In genomic region chr1:225849905-225850304, GRCh38 we compare ENCODE assay signal across 15 cellular contexts. TPM values are rescaled to one million over a fixed set of nuclear protein-coding genes. Genes with fewer than 3 reads are reported as not detected.
DNase-seq lines count a peak whose midpoint lies in the region; ATAC-seq, FAIRE-seq and TF ChIP-seq lines count a peak whose summit lies in the region.
"Had no signal": no experiment of that assay in that cellular context is flagged by ENCODE, and none has a peak within 500 bp of the region (broad histone marks: within the 10 kb centered on the region; RNA-seq: fewer than 3 reads in every experiment).

No MANE protein-coding gene starts in this region.

- H3K4me3 Mint-ChIP-seq in CD8-positive, alpha-beta memory T cell = peak overlapping the region in 6 of 7 donors; percentile 22 to 83 (median 66)
- H3K4me3 Mint-ChIP-seq in chondrocyte (ENCODE audit: unreplicated experiment) = no peak overlapping the region
- H3K4me3 Mint-ChIP-seq: activated CD4-positive, alpha-beta T cell treated with anti-CD3 and anti-CD28 coated beads, Interleukin-2, amount 10 ng/mL, durations not matched to agents 24 days and 14 days had no signal

- H3K23ac ChIP-seq in neuronal stem cell (ENCODE audit: low read depth, low read length, poor library complexity) = peak overlapping the region; percentile 1

- no TSS peak for BruUV-seq in GM12878 (replicated peaks; lab: Mats Ljungman, UMichigan)

- POLR2A ChIA-PET in CD8-positive, alpha-beta memory T cell (lab: Charles Lee) = interaction anchor here (0.6 to 2.2 kb wide), 4 partner anchors 9 to 74 kb away, joined by 3 to 7 read pairs (median 6); partner anchors contain the start of genes PYCR2 and TMEM63A
- POLR2A ChIA-PET in GM12878 (lab: Charles Lee) = interaction anchor here (0.5 to 2.0 kb wide), 2 partner anchors 9 to 33 kb away, joined by 3 to 8 read pairs; partner anchors contain the start of gene TMEM63A

- FAIRE-seq in GM12878 (lab: Jason Lieb, UNC) = no peak

- RAD21 ChIA-PET in GM12878 (lab: Charles Lee; ENCODE audit: unreplicated experiment) = interaction anchor here (1.6 to 2.9 kb wide), 2 partner anchors 32 to 72 kb away, joined by 3 to 13 read pairs; partner anchors contain the start of gene TMEM63A

- TF ChIP-seq CTCF in OCI-LY3 (IDR thresholded peaks at IDR 0.05; ENCODE audit: low read depth, low read length) = no peak
- no peak for TF ChIP-seq CTCF in GM12878 (IDR thresholded peaks at IDR 0.05 in 2 of 3, conservative IDR thresholded peaks at IDR 0.05 in 1 of 3; ENCODE audit: control insufficient read depth in 2 of 3, extremely low read depth in 1 of 3, insufficient read depth in 1 of 3, low read depth in 3 of 3, low read length in 3 of 3)
- no peak for TF ChIP-seq CTCF in chondrocyte (IDR thresholded peaks at IDR 0.05)

- intact Hi-C loops in GM12878 (cut with micrococcal nuclease; ENCODE audit: unreplicated experiment) = loop anchor here (5.0 to 10.0 kb wide), 3 partner anchors 62 to 375 kb away; no protein-coding TSS in a partner anchor

- H3K4me3 ChIP-seq in CD8-positive, alpha-beta memory T cell (ENCODE audit: low read length) = no peak overlapping the region
- H3K4me3 ChIP-seq in OCI-LY3 (ENCODE audit: low read length) = no peak overlapping the region
- no peak overlapping the region for H3K4me3 ChIP-seq in GM12878
- H3K4me3 ChIP-seq in neuronal stem cell (ENCODE audit: low read length in 2 of 2) = no peak overlapping the region
- H3K4me3 ChIP-seq: gastrocnemius medialis, HAP-1, suprapubic skin had no signal

- peaks cover 11 to 84% (median 19%) of the 10 kb centered on the region in 3 donors for H3K36me3 Mint-ChIP-seq in CD8-positive, alpha-beta memory T cell
- peaks cover 21% of the 10 kb centered on the region for H3K36me3 Mint-ChIP-seq in chondrocyte (ENCODE audit: low read depth)

- H3K9me3 Mint-ChIP-seq in CD8-positive, alpha-beta memory T cell = no peaks in the 10 kb centered on the region
- H3K9me3 Mint-ChIP-seq in chondrocyte (ENCODE audit: low read depth) = no peaks in the 10 kb centered on the region
- H3K9me3 Mint-ChIP-seq: activated CD4-positive, alpha-beta T cell treated with anti-CD3 and anti-CD28 coated beads, Interleukin-2, amount 10 ng/mL, durations not matched to agents 24 days and 14 days had no signal

- no peak overlapping the region for H3K18ac ChIP-seq in neuronal stem cell (ENCODE audit: low read length)

- no peaks in the 10 kb centered on the region for H4K20me1 ChIP-seq in OCI-LY3 (ENCODE audit: insufficient read depth, low read length)
- no peaks in the 10 kb centered on the region for H4K20me1 ChIP-seq in GM12878 (ENCODE audit: control insufficient read depth, insufficient read depth)

- H3K27ac ChIP-seq in CD8-positive, alpha-beta memory T cell (ENCODE audit: low read depth, low read length) = no peak overlapping the region
- H3K27ac ChIP-seq in OCI-LY3 (ENCODE audit: low read length) = peak overlapping the region; percentile 94
- peak overlapping the region; percentile 77 for H3K27ac ChIP-seq in GM12878 (ENCODE audit: control insufficient read depth, insufficient read depth)
- no peak overlapping the region for H3K27ac ChIP-seq in neuronal stem cell (replicated peaks; ENCODE audit: low read length)
- H3K27ac ChIP-seq: gastrocnemius medialis, suprapubic skin had no signal

- SMC1A ChIA-PET in GM12878 (lab: Charles Lee; ENCODE audit: uncharacterized antibody, unreplicated experiment) = interaction anchor here (1.9 to 3.2 kb wide), 2 partner anchors 32 to 72 kb away, joined by 8 to 9 read pairs; partner anchors contain the start of genes SRP9 and TMEM63A

- H2AK5ac ChIP-seq in neuronal stem cell (ENCODE audit: low read depth, low read length) = no peak overlapping the region

- H3K14ac ChIP-seq in neuronal stem cell (ENCODE audit: low read length) = no peak overlapping the region

- H3K4me2 ChIP-seq in OCI-LY3 (ENCODE audit: low read length) (no peak overlapping the region), GM12878 (ENCODE audit: control insufficient read depth, insufficient read depth) (no peak overlapping the region), neuronal stem cell (ENCODE audit: insufficient read depth, low read length, poor library complexity, severe bottlenecking) (no peak overlapping the region)

- no peaks in the 10 kb centered on the region for H3K79me1 ChIP-seq in neuronal stem cell (ENCODE audit: low read depth, low read length)

- peak; percentile 37 to 75 (median 49) for DNase-seq in CD8-positive, alpha-beta memory T cell
- DNase-seq in GM12878 (ENCODE audit: low read depth, low spot score) = no peak
- DNase-seq in neuronal stem cell (ENCODE audit: low spot score) = no peak
- no peak for DNase-seq in chondrocyte (ENCODE audit: low spot score)
- no peak for DNase-seq in NCI-H2227 treated with DMSO at 0.1 percent for 48 hours (lab: John Stamatoyannopoulos, UW)
- no peak for DNase-seq in cerebellum (ENCODE audit: low spot score)
- DNase-seq: activated CD4-positive, alpha-beta T cell treated with anti-CD3 and anti-CD28 coated beads, Interleukin-2, amount 10 ng/mL, durations not matched to agents 24 days and 14 days; gastrocnemius medialis; mesendoderm; NCI-H1048 had no signal

- peaks cover 55% of the 10 kb centered on the region for H3K4me1 ChIP-seq in CD8-positive, alpha-beta memory T cell (ENCODE audit: insufficient read depth, low read length)
- H3K4me1 ChIP-seq in OCI-LY3 (ENCODE audit: low read length) (peaks cover 70% of the 10 kb centered on the region), GM12878 (ENCODE audit: control insufficient read depth, insufficient read depth, low read length) (peaks cover 53% of the 10 kb centered on the region), neuronal stem cell (ENCODE audit: control insufficient read depth in 2 of 2, insufficient read depth in 1 of 2, low read depth in 1 of 2, low read length in 2 of 2) (peaks cover 0 to 4% of the 10 kb centered on the region in 2 donors)
- H3K4me1 ChIP-seq: HAP-1 had no signal

- H3K4me1 Mint-ChIP-seq in CD8-positive, alpha-beta memory T cell = peaks cover 66 to 86% (median 80%) of the 10 kb centered on the region in 3 donors
- peaks cover 13% of the 10 kb centered on the region for H3K4me1 Mint-ChIP-seq in chondrocyte (ENCODE audit: low read depth)

- H3K79me2 ChIP-seq in OCI-LY3 (ENCODE audit: low read length) = no peaks in the 10 kb centered on the region
- H3K79me2 ChIP-seq in GM12878 (ENCODE audit: control insufficient read depth, insufficient read depth, low read length) = no peaks in the 10 kb centered on the region

- H3K9ac ChIP-seq in OCI-LY3 (ENCODE audit: low read length) (no peak overlapping the region), GM12878 (ENCODE audit: control insufficient read depth, insufficient read depth, low read length) (no peak overlapping the region), neuronal stem cell (ENCODE audit: low read depth, low read length, poor library complexity) (no peak overlapping the region)

- H2BK120ac ChIP-seq in neuronal stem cell (ENCODE audit: low read depth, low read length) = no peak overlapping the region

- H4K91ac ChIP-seq in neuronal stem cell (ENCODE audit: low read depth, low read length, poor library complexity) = no peak overlapping the region

- in situ Hi-C loops in GM12878 (cut with MboI) = no loop called here

- no peak for TF ChIP-seq EP300 in GM12878 (IDR thresholded peaks at IDR 0.05; ENCODE audit: borderline replicate concordance in 1 of 2, control insufficient read depth in 1 of 2, low read depth in 2 of 2, low read length in 2 of 2)

- H2BK12ac ChIP-seq in neuronal stem cell (ENCODE audit: low read length) = no peak overlapping the region

- CTCF ChIA-PET in CD8-positive, alpha-beta memory T cell (lab: Charles Lee) = interaction anchor here (1.1 to 3.0 kb wide), 3 partner anchors 60 to 72 kb away, joined by 3 to 14 read pairs (median 11); partner anchors contain the start of gene SRP9
- CTCF ChIA-PET in GM12878 (lab: Yijun Ruan, JAX) = interaction anchor here (0.7 to 1.9 kb wide), 4 partner anchors 33 to 72 kb away, joined by 3 to 5 read pairs (median 4); partner anchors contain the start of genes SRP9 and TMEM63A

- no peaks in the 10 kb centered on the region for H3K27me3 Mint-ChIP-seq in CD8-positive, alpha-beta memory T cell
- no peaks in the 10 kb centered on the region for H3K27me3 Mint-ChIP-seq in chondrocyte (ENCODE audit: low read depth)
- H3K27me3 Mint-ChIP-seq: activated CD4-positive, alpha-beta T cell treated with anti-CD3 and anti-CD28 coated beads, Interleukin-2, amount 10 ng/mL, durations not matched to agents 24 days and 14 days had no signal

- no peak for TF ChIP-seq RAD21 in GM12878 (IDR thresholded peaks at IDR 0.05; ENCODE audit: insufficient read depth, low read depth, low read length)

- TF ChIP-seq POLR2A in GM12878 (IDR thresholded peaks at IDR 0.05; ENCODE audit: low read depth, low read length) = no peak
- TF ChIP-seq POLR2A in GM18505 (IDR thresholded peaks at IDR 0.05; ENCODE audit: borderline replicate concordance, extremely low read depth, insufficient read depth, insufficient read length) = no peak

- no peaks in the 10 kb centered on the region for H3K27me3 ChIP-seq in CD8-positive, alpha-beta memory T cell (ENCODE audit: insufficient read depth, low read length, poor library complexity, severe bottlenecking)
- H3K27me3 ChIP-seq in OCI-LY3 (ENCODE audit: low read depth, low read length) (no peaks in the 10 kb centered on the region), GM12878 (replicated peaks in 1 of 2; ENCODE audit: control insufficient read depth in 2 of 2, insufficient read depth in 2 of 2, low read length in 1 of 2) (no peaks in the 10 kb centered on the region), neuronal stem cell (ENCODE audit: control insufficient read depth in 3 of 3, insufficient read depth in 3 of 3, low read depth in 1 of 3, low read length in 3 of 3) (no peaks in the 10 kb centered on the region)
- H3K27me3 ChIP-seq: gastrocnemius medialis, suprapubic skin had no signal

- H2BK15ac ChIP-seq in neuronal stem cell (ENCODE audit: low read length) = no peak overlapping the region

- peak overlapping the region; percentile 83 to 95 (median 90) for H3K27ac Mint-ChIP-seq in CD8-positive, alpha-beta memory T cell
- H3K27ac Mint-ChIP-seq in chondrocyte (ENCODE audit: unreplicated experiment) = no peak overlapping the region
- H3K27ac Mint-ChIP-seq: activated CD4-positive, alpha-beta T cell treated with anti-CD3 and anti-CD28 coated beads, Interleukin-2, amount 10 ng/mL, durations not matched to agents 24 days and 14 days had no signal

- no peak overlapping the region for H2BK5ac ChIP-seq in neuronal stem cell (ENCODE audit: low read length)

- ATAC-seq in GM12878 = no peak
- ATAC-seq in GM18505 (IDR thresholded peaks at IDR 0.05; ENCODE audit: unreplicated experiment) = no peak
- ATAC-seq: gastrocnemius medialis, Panc1 had no signal

- H4K8ac ChIP-seq in neuronal stem cell (ENCODE audit: low read depth, low read length) = no peak overlapping the region

- WGBS in GM12878 (ENCODE audit: insufficient coverage, insufficient replicate concordance, low lambda C conversion rate, missing lambda C conversion rate) = 95% methylated on average over 6 of the region's 7 CpGs
- no CpG with 5 or more reads among the region's 7 CpGs for WGBS in neuronal stem cell (ENCODE audit: extremely low coverage in 2 of 2, insufficient read length in 2 of 2, insufficient replicate concordance in 1 of 2), 2 donors

- peaks cover 42% of the 10 kb centered on the region for H3K36me3 ChIP-seq in CD8-positive, alpha-beta memory T cell (ENCODE audit: insufficient read depth, low read length)
- H3K36me3 ChIP-seq in OCI-LY3 (replicated peaks; ENCODE audit: low read depth, low read length) (peaks cover 49% of the 10 kb centered on the region), GM12878 (ENCODE audit: control insufficient read depth in 2 of 2, insufficient read depth in 2 of 2, low read length in 1 of 2) (peaks cover 2 to 16% of the 10 kb centered on the region in 2 experiments; a peak in 3 of 4 replicates), neuronal stem cell (replicated peaks in 1 of 2; ENCODE audit: control insufficient read depth in 2 of 2, insufficient read depth in 2 of 2, low read length in 2 of 2) (peaks cover 6 to 46% of the 10 kb centered on the region in 2 donors)

- H3K4ac ChIP-seq in neuronal stem cell (ENCODE audit: low read length) = no peak overlapping the region

- no peaks in the 10 kb centered on the region for H3K9me3 ChIP-seq in CD8-positive, alpha-beta memory T cell (ENCODE audit: low read length)
- H3K9me3 ChIP-seq in OCI-LY3 (ENCODE audit: insufficient read depth, low read length) = no peaks in the 10 kb centered on the region
- H3K9me3 ChIP-seq in GM12878 (replicated peaks; ENCODE audit: control insufficient read depth, insufficient read depth, low read length) = no peaks in the 10 kb centered on the region
- H3K9me3 ChIP-seq in neuronal stem cell (replicated peaks in 1 of 2; ENCODE audit: control insufficient read depth in 2 of 2, insufficient read depth in 1 of 2, low read depth in 1 of 2, low read length in 2 of 2) = peaks cover 0 to 6% of the 10 kb centered on the region in 2 donors
- H3K9me3 ChIP-seq: gastrocnemius medialis, HAP-1, suprapubic skin had no signal

- H2AFZ ChIP-seq in OCI-LY3 (ENCODE audit: low read depth, low read length) = no peak overlapping the region
- no peak overlapping the region for H2AFZ ChIP-seq in GM12878 (ENCODE audit: control insufficient read depth, low read depth, low read length)
- H2AFZ ChIP-seq in neuronal stem cell (ENCODE audit: low read length) = no peak overlapping the region

RNA-seq across cellular contexts. Expression of gene TMEM63A, which starts 32.3 kb away (rescaled TPM):
- total RNA-seq in CD8-positive, alpha-beta memory T cell = 10 to 100 TPM; 51.4 to 55.5 TPM
- 50.6 TPM for polyA plus RNA-seq in CD8-positive, alpha-beta memory T cell
- total RNA-seq in GM12878 (2013; cell fraction: nucleolus; rRNA removed) = 302 and 309 TPM in 2 replicates
- total RNA-seq in GM12878 (2014; rRNA removed) (12.0 TPM in 2 replicates), GM12878 (2014; rRNA removed; fragmentation: Illumina TruSeq; extraction: Trizol) (8.7 and 10.4 TPM in 2 replicates), GM12878 (2021) (27.6 and 31.8 TPM in 2 replicates), chondrocyte (48.4 to 52.5 TPM (median 50.3 TPM) in 3 replicates), cerebellum (15.1 TPM)
- polyA plus RNA-seq in GM12878 (2011; ENCODE audit: low read depth) = 9.4 TPM
- polyA plus RNA-seq in GM12878 (2011; rRNA removed) (21.0 and 33.5 TPM in 2 replicates), GM12878 (2014; fragmentation: Illumina TruSeq; extraction: Trizol) (19.6 and 20.1 TPM in 2 replicates), GM12878 (2014; fragmentation: Nextera tagmentation; extraction: Ambion mirVana) (1 to 10 TPM; 1.3 to 1.8 TPM), GM12878 (2014; rRNA removed) (17.2 and 20.2 TPM in 2 replicates), GM12878 (2016; fragmentation: Nextera tagmentation; extraction: Ambion mirVana) (10 to 100 TPM; 14.4 to 15.9 TPM)
- polyA plus RNA-seq in GM12878 (2011; cell fraction: cytosol; rRNA removed) = 18.1 and 18.5 TPM in 2 replicates
- 203 and 271 TPM in 2 replicates for polyA plus RNA-seq in GM12878 (2011; cell fraction: nucleus; rRNA removed)
- polyA plus RNA-seq in GM12878 (2012) = 18.2 and 27.5 TPM in 2 replicates
- 37.9 and 46.4 TPM in 2 replicates for polyA minus RNA-seq in GM12878 (2011; rRNA and poly(A)+ RNA removed)
- polyA minus RNA-seq in GM12878 (2011; cell fraction: cytosol; rRNA and poly(A)+ RNA removed) = 7.7 and 11.4 TPM in 2 replicates
- 61.2 and 88.9 TPM in 2 replicates for polyA minus RNA-seq in GM12878 (2011; cell fraction: nucleus; rRNA and poly(A)+ RNA removed)
- polyA plus RNA-seq in neuronal stem cell (2013, experiment 1 of 2) = 9.6 TPM
- 8.6 TPM for polyA plus RNA-seq in neuronal stem cell (2013, experiment 2 of 2)

RNA-seq across cellular contexts. Expression of gene LEFTY1, which starts 39.0 kb away (rescaled TPM):
- not detected for total RNA-seq in CD8-positive, alpha-beta memory T cell
- polyA plus RNA-seq in CD8-positive, alpha-beta memory T cell = 0.21 TPM
- not detected in 2 replicates for total RNA-seq in GM12878 (2013; cell fraction: nucleolus; rRNA removed)
- 0.06 TPM in 1 of 2 replicates, not detected in the other for total RNA-seq in GM12878 (2014; rRNA removed)
- not detected in 2 replicates for total RNA-seq in GM12878 (2014; rRNA removed; fragmentation: Illumina TruSeq; extraction: Trizol)
- 0.27 TPM in 1 of 2 replicates, not detected in the other for total RNA-seq in GM12878 (2021)
- not detected for polyA plus RNA-seq in GM12878 (2011; ENCODE audit: low read depth)
- not detected in 2 replicates for polyA plus RNA-seq in GM12878 (2011; rRNA removed)
- 0.04 TPM in 1 of 2 replicates, not detected in the other for polyA plus RNA-seq in GM12878 (2011; cell fraction: cytosol; rRNA removed)
- polyA plus RNA-seq in GM12878 (2011; cell fraction: nucleus; rRNA removed) = 0.06 TPM in 1 of 2 replicates, not detected in the other
- polyA plus RNA-seq in GM12878 (2012) = 0.08 TPM in 1 of 2 replicates, not detected in the other
- polyA plus RNA-seq in GM12878 (2014; fragmentation: Illumina TruSeq; extraction: Trizol) = not detected in 2 replicates
- polyA plus RNA-seq in GM12878 (2014; fragmentation: Nextera tagmentation; extraction: Ambion mirVana) = not detected
- polyA plus RNA-seq in GM12878 (2014; rRNA removed) = 0.06 TPM in 1 of 2 replicates, not detected in the other
- polyA plus RNA-seq in GM12878 (2016; fragmentation: Nextera tagmentation; extraction: Ambion mirVana) = not detected
- not detected in 2 replicates for polyA minus RNA-seq in GM12878 (2011; rRNA and poly(A)+ RNA removed)
- polyA minus RNA-seq in GM12878 (2011; cell fraction: cytosol; rRNA and poly(A)+ RNA removed) = not detected in 2 replicates
- polyA minus RNA-seq in GM12878 (2011; cell fraction: nucleus; rRNA and poly(A)+ RNA removed) = not detected in 2 replicates
- 0.33 TPM for polyA plus RNA-seq in neuronal stem cell (2013, experiment 1 of 2)
- 0.21 TPM for polyA plus RNA-seq in neuronal stem cell (2013, experiment 2 of 2)
- total RNA-seq in chondrocyte = 0.56 to 2.2 TPM (median 0.99 TPM) in 3 replicates
- not detected for total RNA-seq in cerebellum
- total RNA-seq: activated CD4-positive, alpha-beta T cell treated with anti-CD3 and anti-CD28 coated beads, Interleukin-2, amount 10 ng/mL, durations not matched to agents 24 days and 14 days; suprapubic skin had no signal

RNA-seq across cellular contexts. Expression of gene EPHX1, which starts 40.0 kb away (rescaled TPM):
- total RNA-seq in CD8-positive, alpha-beta memory T cell = 1 to 10 TPM; 2.2 to 3.0 TPM
- 1.8 TPM for polyA plus RNA-seq in CD8-positive, alpha-beta memory T cell
- 1.2 and 3.3 TPM in 2 replicates for total RNA-seq in GM12878 (2013; cell fraction: nucleolus; rRNA removed)
- total RNA-seq in GM12878 (2014; rRNA removed) = 0.73 and 1.0 TPM in 2 replicates
- 1.0 TPM in 2 replicates for total RNA-seq in GM12878 (2014; rRNA removed; fragmentation: Illumina TruSeq; extraction: Trizol)
- 2.6 and 2.9 TPM in 2 replicates for total RNA-seq in GM12878 (2021)
- polyA plus RNA-seq in GM12878 (2011; ENCODE audit: low read depth) = 1.4 TPM
- 0.29 and 0.69 TPM in 2 replicates for polyA plus RNA-seq in GM12878 (2011; rRNA removed)
- polyA plus RNA-seq in GM12878 (2011; cell fraction: cytosol; rRNA removed) = 0.22 and 0.78 TPM in 2 replicates
- polyA plus RNA-seq in GM12878 (2011; cell fraction: nucleus; rRNA removed) = 1.1 and 1.2 TPM in 2 replicates
- 1.5 and 2.8 TPM in 2 replicates for polyA plus RNA-seq in GM12878 (2012)
- 1.4 and 1.6 TPM in 2 replicates for polyA plus RNA-seq in GM12878 (2014; fragmentation: Illumina TruSeq; extraction: Trizol)
- polyA plus RNA-seq in GM12878 (2014; fragmentation: Nextera tagmentation; extraction: Ambion mirVana) = not detected
- 0.33 and 1.6 TPM in 2 replicates for polyA plus RNA-seq in GM12878 (2014; rRNA removed)
- polyA plus RNA-seq in GM12878 (2016; fragmentation: Nextera tagmentation; extraction: Ambion mirVana) = under 1 TPM; 0.64 to 0.83 TPM
- 0.62 TPM in 1 of 2 replicates, not detected in the other for polyA minus RNA-seq in GM12878 (2011; rRNA and poly(A)+ RNA removed)
- not detected in 2 replicates for polyA minus RNA-seq in GM12878 (2011; cell fraction: cytosol; rRNA and poly(A)+ RNA removed)
- polyA minus RNA-seq in GM12878 (2011; cell fraction: nucleus; rRNA and poly(A)+ RNA removed) = 0.86 and 0.97 TPM in 2 replicates
- 9.9 TPM for polyA plus RNA-seq in neuronal stem cell (2013, experiment 1 of 2)
- polyA plus RNA-seq in neuronal stem cell (2013, experiment 2 of 2) = 9.9 TPM
- 61.8 to 69.1 TPM (median 67.0 TPM) in 3 replicates for total RNA-seq in chondrocyte
- 15.3 TPM for total RNA-seq in cerebellum

Comparison
In these comparisons a context has a peak if more than half of its experiments do, and no peak if none do; other contexts are left out.
1. DNase-seq: peak in CD8-positive, alpha-beta memory T cell (5 of 5); none in GM12878 (single experiment), neuronal stem cell (single experiment), chondrocyte (single experiment), NCI-H2227 treated with DMSO at 0.1 percent for 48 hours (single experiment) and cerebellum (single experiment).
2. H3K27ac ChIP-seq: peak in OCI-LY3 (single experiment) and GM12878 (single experiment); none in CD8-positive, alpha-beta memory T cell (single experiment) and neuronal stem cell (single experiment).